1 cellular context compared by ENCODE assay signal in genomic region chr17:78205124-78205775, GRCh38.
TF ChIP-seq lines count a peak whose summit lies in the region.

No MANE protein-coding gene starts in this region.

TF ChIP-seq in A549, 52 proteins besides CTCF, POLR2A, EP300 and RAD21:
- TF ChIP-seq JUNB (IDR thresholded peaks at IDR 0.05) (no peak), HOXB5 (CRISPR knock-in tag; IDR thresholded peaks at IDR 0.05) (no peak), CBX8 (IDR thresholded peaks at IDR 0.05) (no peak), MYC (IDR thresholded peaks at IDR 0.05; ENCODE audit: borderline replicate concordance, low read length) (no peak), E2F6 (IDR thresholded peaks at IDR 0.05; ENCODE audit: borderline replicate concordance, low read depth) (no peak), BCL3 (IDR thresholded peaks at IDR 0.05) (no peak), ELK1 (IDR thresholded peaks at IDR 0.05; ENCODE audit: low read depth, low read length) (no peak), HDAC2 (IDR thresholded peaks at IDR 0.05) (no peak), JUN (IDR thresholded peaks at IDR 0.05) (no peak), MAZ (IDR thresholded peaks at IDR 0.05; ENCODE audit: borderline replicate concordance, low read depth, low read length) (no peak), GATA3 (IDR thresholded peaks at IDR 0.05; ENCODE audit: borderline replicate concordance) (no peak), ZC3H11A (IDR thresholded peaks at IDR 0.05) (no peak), PHF8 (IDR thresholded peaks at IDR 0.05; ENCODE audit: borderline replicate concordance, low read depth) (no peak), TFCP2L1 (CRISPR knock-in tag; IDR thresholded peaks at IDR 0.05) (no peak), HES2 (IDR thresholded peaks at IDR 0.05) (no peak), ESRRA (IDR thresholded peaks at IDR 0.05; ENCODE audit: borderline replicate concordance, low read length) (no peak), NFE2L2 (conservative IDR thresholded peaks at IDR 0.05; ENCODE audit: low read length) (no peak), NPAS2 (CRISPR knock-in tag; IDR thresholded peaks at IDR 0.05; ENCODE audit: borderline replicate concordance) (no peak), SREBF2 (IDR thresholded peaks at IDR 0.05) (no peak)
TF ChIP-seq in A549: peak in this region for 0.
